ENCODE assay signal across 16 cellular contexts in genomic region chrX:43003204-43003565, GRCh38.
DNase-seq lines count a peak whose midpoint lies in the region; ATAC-seq lines count a peak whose summit lies in the region.
"Had no signal": no experiment of that assay in that cellular context is flagged by ENCODE, and none has a peak within 500 bp of the region (broad histone marks: within the 10 kb centered on the region; RNA-seq: fewer than 3 reads in every experiment).

No MANE protein-coding gene starts in this region.

- ATAC-seq in GM18502 (IDR thresholded peaks at IDR 0.05; ENCODE audit: poor library complexity, unreplicated experiment) (peak; percentile 31), GM19463 (IDR thresholded peaks at IDR 0.05; ENCODE audit: unreplicated experiment) (peak; percentile 19), HG02798 (IDR thresholded peaks at IDR 0.05; ENCODE audit: poor library complexity, unreplicated experiment) (peak; percentile 45), HG03442 (IDR thresholded peaks at IDR 0.05; ENCODE audit: unreplicated experiment) (peak; percentile 16)
- ATAC-seq: K562 had no signal

- DNase-seq in activated T-cell treated with anti-CD3 and anti-CD28 coated beads, Interleukin-2, amount 50 U/mL, for 1 hour = no peak
- no peak for DNase-seq in NAMALWA (ENCODE audit: low spot score)
- DNase-seq in NCI-H748 (lab: John Stamatoyannopoulos, UW; ENCODE audit: unreplicated experiment) = no peak
- no peak for DNase-seq in NCI-H1048 (lab: John Stamatoyannopoulos, UW)
- DNase-seq: activated CD4-positive, alpha-beta T cell treated with anti-CD3 and anti-CD28 coated beads, Interleukin-2, amount 50 U/mL, for 4 hours; effector CD8-positive, alpha-beta T cell; islet precursor cell; NCI-H146; NCI-H524 treated with DMSO at 0.1 percent for 48 hours; stimulated activated CD4-positive, alpha-beta T cell treated with anti-CD3 and anti-CD28 coated beads, Interleukin-1b, Interleukin-23, amount 100 ng/mL, for 48 hours; T-helper 9 cell had no signal
